ENCODE assay signal across 11 cellular contexts in genomic region chr5:121873409-121873808, GRCh38. TPM values are rescaled to one million over a fixed set of nuclear protein-coding genes. Genes with fewer than 3 reads are reported as not detected.
"Had no signal": no experiment of that assay in that cellular context is flagged by ENCODE, and none has a peak within 500 bp of the region (broad histone marks: within the 10 kb centered on the region; RNA-seq: fewer than 3 reads in every experiment).

No MANE protein-coding gene starts in this region.

- H3K36me3 ChIP-seq: HAP-1 had no signal

- H3K4me3 ChIP-seq: GM23248, HAP-1 had no signal

- H3K4me2 ChIP-seq: KMS-11 had no signal

- H3K9ac ChIP-seq: GM23248, KMS-11 had no signal

- ATAC-seq: HCT116 had no signal

- H3K9me3 ChIP-seq: HAP-1 had no signal

- H2AFZ ChIP-seq: GM23248 had no signal

- H3K4me1 ChIP-seq: HAP-1 had no signal

- DNase-seq: GM23248, GOT3, H7, HFFc6, KBM-7 had no signal

- H3K27ac ChIP-seq: GM23248, KMS-11 had no signal

RNA-seq across cellular contexts. Expression of gene FTMT, which starts 21.7 kb away (rescaled TPM):
- total RNA-seq: GM23248, H4, H7, HFFc6, HT-29 had no signal
- polyA plus RNA-seq: GM23248, IgD-negative memory B cell had no signal
